ENCODE assay signal across 24 cellular contexts in the genomic region with DNA sequence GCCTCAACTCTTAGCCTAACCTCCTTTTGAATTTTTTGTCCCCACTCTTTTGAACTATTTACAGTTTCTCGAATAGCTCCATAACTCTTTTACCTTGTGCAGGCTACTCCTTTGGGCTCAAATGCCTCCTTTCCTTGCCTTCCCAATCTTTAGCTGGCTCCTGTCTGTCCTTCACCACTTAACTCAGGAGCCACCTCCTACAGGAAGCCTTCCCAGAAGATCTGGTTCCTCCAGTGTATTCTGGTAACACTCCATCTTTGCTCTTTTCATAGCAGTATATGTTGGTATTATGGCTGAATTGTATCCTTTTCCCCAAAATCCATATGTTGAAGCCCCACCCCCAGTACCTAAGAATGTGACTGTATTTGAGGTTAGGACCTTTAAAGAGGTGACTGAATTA. TPM values are rescaled to one million over a fixed set of nuclear protein-coding genes. Genes with fewer than 3 reads are reported as not detected.
DNase-seq lines count a peak whose midpoint lies in the region; ATAC-seq, FAIRE-seq and TF ChIP-seq lines count a peak whose summit lies in the region.
"Had no signal": no experiment of that assay in that cellular context is flagged by ENCODE, and none has a peak within 500 bp of the region (broad histone marks: within the 10 kb centered on the region; RNA-seq: fewer than 3 reads in every experiment).

No MANE protein-coding gene starts in this region.

- no peaks in the 10 kb centered on the region for H3K9me1 ChIP-seq in K562 (ENCODE audit: control insufficient read depth, insufficient read depth, low read length)

- ATAC-seq in A549: no peak
- no peak for ATAC-seq in WTC11
- ATAC-seq in K562: no peak
- no peak for ATAC-seq in stimulated activated effector memory CD8-positive, alpha-beta T cell treated with anti-CD3 and anti-CD28 coated beads, Interleukin-12 subunit alpha, Interleukin-12 subunit beta, amount 100 ng/mL, for 72 hours
- ATAC-seq: CD8-positive, alpha-beta T cell had no signal

- peaks cover 6% of the 10 kb centered on the region for H3K27me3 Mint-ChIP-seq in WTC11 (ENCODE audit: low read depth)
- H3K27me3 Mint-ChIP-seq in MCF 10A (ENCODE audit: insufficient read depth, unreplicated experiment): peaks cover 41% of the 10 kb centered on the region
- H3K27me3 Mint-ChIP-seq: B cell; CD4-positive, alpha-beta T cell had no signal

- CTCF ChIA-PET in A549 (lab: Yijun Ruan, JAX): interaction anchor here (1.2 to 13.5 kb wide), 4 partner anchors 9 to 144 kb away, joined by 3 to 272 read pairs (median 21); partner anchors contain the start of gene MIF4GD
- CTCF ChIA-PET in WTC11 (lab: Charles Lee): interaction anchor here (0.5 to 3.7 kb wide), 4 partner anchors 10 to 174 kb away, joined by 4 to 32 read pairs (median 4); partner anchors contain the start of genes MIF4GD and SLC25A19
- CTCF ChIA-PET in K562 (lab: Yijun Ruan, JAX; ENCODE audit: low intra/inter-chr PET ratio): interaction anchor here (1.0 to 1.4 kb wide), 2 partner anchors 153 to 174 kb away, joined by 3 to 4 read pairs; partner anchors contain the start of gene GGA3
- CTCF ChIA-PET in HEK293T (lab: Yijun Ruan, JAX): interaction anchor here (1.5 kb wide), 1 partner anchor 143 kb away, joined by 4 read pairs; the partner anchor contains the start of gene MIF4GD
- CTCF ChIA-PET in MCF 10A (lab: Yijun Ruan, JAX): interaction anchor here (0.7 to 1.2 kb wide), 2 partner anchors 20 to 93 kb away, joined by 3 to 4 read pairs; no protein-coding TSS in a partner anchor

- H3K27ac Mint-ChIP-seq in WTC11 (peak overlapping the region; percentile 72), MCF 10A (ENCODE audit: low read depth, unreplicated experiment) (no peak overlapping the region)
- peak overlapping the region; percentile 32 for H3K27ac Mint-ChIP-seq in stimulated activated effector memory CD8-positive, alpha-beta T cell treated with anti-CD3 and anti-CD28 coated beads, Interleukin-12 subunit alpha, Interleukin-12 subunit beta, amount 100 ng/mL, for 72 hours
- H3K27ac Mint-ChIP-seq: B cell; CD4-positive, alpha-beta T cell; CD8-positive, alpha-beta T cell had no signal

- H3K4me3 Mint-ChIP-seq in WTC11 (no peak overlapping the region), MCF 10A (ENCODE audit: unreplicated experiment) (no peak overlapping the region)
- H3K4me3 Mint-ChIP-seq in stimulated activated effector memory CD8-positive, alpha-beta T cell treated with anti-CD3 and anti-CD28 coated beads, Interleukin-12 subunit alpha, Interleukin-12 subunit beta, amount 100 ng/mL, for 72 hours: no peak overlapping the region
- H3K4me3 Mint-ChIP-seq: B cell; CD4-positive, alpha-beta T cell; CD8-positive, alpha-beta T cell had no signal

- H3K4me1 ChIP-seq in A549: no peaks in the 10 kb centered on the region
- no peaks in the 10 kb centered on the region for H3K4me1 ChIP-seq in K562 (replicated peaks in 1 of 2; ENCODE audit: control insufficient read depth in 2 of 2, insufficient read depth in 2 of 2, low read length in 2 of 2)

- H3K4me1 Mint-ChIP-seq in WTC11 (peaks cover 7% of the 10 kb centered on the region), MCF 10A (ENCODE audit: insufficient read depth, unreplicated experiment) (peaks cover 11% of the 10 kb centered on the region)
- peaks cover 21% of the 10 kb centered on the region for H3K4me1 Mint-ChIP-seq in stimulated activated effector memory CD8-positive, alpha-beta T cell treated with anti-CD3 and anti-CD28 coated beads, Interleukin-12 subunit alpha, Interleukin-12 subunit beta, amount 100 ng/mL, for 72 hours

- TF ChIP-seq CTCF in A549 (IDR thresholded peaks at IDR 0.05) (no peak), WTC11 (IDR thresholded peaks at IDR 0.05) (no peak), K562 (IDR thresholded peaks at IDR 0.05 in 2 of 3, conservative IDR thresholded peaks at IDR 0.05 in 1 of 3; ENCODE audit: insufficient read depth in 2 of 3, low read depth in 1 of 3, low read length in 3 of 3) (no peak), foreskin fibroblast (IDR thresholded peaks at IDR 0.05; ENCODE audit: low read depth, low read length) (no peak), MCF 10A (IDR thresholded peaks at IDR 0.05; ENCODE audit: unreplicated experiment) (no peak)

- POLR2A ChIA-PET in A549 (lab: Yijun Ruan, JAX) (no interaction called here), WTC11 (lab: Charles Lee) (interaction anchor here (0.5 kb wide), 1 partner anchor 245 kb away, joined by 4 read pairs; no protein-coding TSS in a partner anchor), K562 (lab: Yijun Ruan, JAX) (interaction anchor here (1.4 kb wide), 1 partner anchor 11 kb away, joined by 5 read pairs; no protein-coding TSS in a partner anchor), HEK293T (lab: Yijun Ruan, JAX) (no interaction called here), MCF 10A (lab: Yijun Ruan, JAX) (interaction anchor here (0.6 kb wide), 1 partner anchor 78 kb away, joined by 6 read pairs; no protein-coding TSS in a partner anchor)

- H3K27me3 ChIP-seq in K562 (ENCODE audit: control insufficient read depth in 2 of 2, insufficient read depth in 2 of 2, low read length in 2 of 2): peaks cover 0 to 9% of the 10 kb centered on the region in 2 experiments; a peak in 1 of 5 replicates
- H3K27me3 ChIP-seq: BLaER1 treated with 17β-estradiol and CSF1 and Interleukin-3, amounts not matched to agents 10 nM and 100 nM had no signal

- H3K36me3 ChIP-seq in K562 (ENCODE audit: control insufficient read depth, insufficient read depth, low read length): no peaks in the 10 kb centered on the region
- H3K36me3 ChIP-seq: BLaER1 treated with 17β-estradiol and CSF1 and Interleukin-3, amounts not matched to agents 10 nM and 100 nM had no signal

- no peak overlapping the region for H3K9ac ChIP-seq in K562 (ENCODE audit: insufficient read depth in 1 of 2, low read depth in 2 of 2, low read length in 2 of 2)

- H3K27ac ChIP-seq in A549 (no peak overlapping the region), K562 (ENCODE audit: extremely low read depth, low read depth, low read length) (no peak overlapping the region)
- H3K27ac ChIP-seq: C4-2B had no signal

- H3K79me2 ChIP-seq in K562 (ENCODE audit: control insufficient read depth, insufficient read depth, low read length): no peaks in the 10 kb centered on the region

- H4K20me1 ChIP-seq in K562 (replicated peaks; ENCODE audit: control insufficient read depth, insufficient read depth, low read length): no peaks in the 10 kb centered on the region
- H4K20me1 ChIP-seq: BLaER1 treated with 17β-estradiol and CSF1 and Interleukin-3, amounts not matched to agents 10 nM and 100 nM had no signal

- H3K9me3 Mint-ChIP-seq in WTC11 (no peaks in the 10 kb centered on the region), MCF 10A (ENCODE audit: unreplicated experiment) (no peaks in the 10 kb centered on the region)
- no peaks in the 10 kb centered on the region for H3K9me3 Mint-ChIP-seq in stimulated activated effector memory CD8-positive, alpha-beta T cell treated with anti-CD3 and anti-CD28 coated beads, Interleukin-12 subunit alpha, Interleukin-12 subunit beta, amount 100 ng/mL, for 72 hours
- H3K9me3 Mint-ChIP-seq: CD4-positive, alpha-beta T cell; CD8-positive, alpha-beta T cell had no signal

- no peaks in the 10 kb centered on the region for H3K36me3 Mint-ChIP-seq in WTC11
- H3K36me3 Mint-ChIP-seq in stimulated activated effector memory CD8-positive, alpha-beta T cell treated with anti-CD3 and anti-CD28 coated beads, Interleukin-12 subunit alpha, Interleukin-12 subunit beta, amount 100 ng/mL, for 72 hours: no peaks in the 10 kb centered on the region
- H3K36me3 Mint-ChIP-seq in MCF 10A (ENCODE audit: insufficient read depth, unreplicated experiment): no peaks in the 10 kb centered on the region
- H3K36me3 Mint-ChIP-seq: CD8-positive, alpha-beta T cell had no signal

- H3K9me3 ChIP-seq in A549: no peaks in the 10 kb centered on the region
- no peaks in the 10 kb centered on the region for H3K9me3 ChIP-seq in K562 (replicated peaks; ENCODE audit: control insufficient read depth, insufficient read depth, low read depth, low read length)
- H3K9me3 ChIP-seq: BLaER1 treated with 17β-estradiol and CSF1 and Interleukin-3, amounts not matched to agents 10 nM and 100 nM; Caco-2 had no signal

- TF ChIP-seq RAD21 in A549 (conservative IDR thresholded peaks at IDR 0.05 in 1 of 2, IDR thresholded peaks at IDR 0.05 in 1 of 2) (no peak), K562 (CRISPR knock-in tag; conservative IDR thresholded peaks at IDR 0.05 in 1 of 2, IDR thresholded peaks at IDR 0.05 in 1 of 2) (no peak)

- 7% methylated on average over 1 of the region's 1 CpG for WGBS in A549 (ENCODE audit: missing lambda C conversion rate)
- 8% methylated on average over 1 of the region's 1 CpG for WGBS in K562 (ENCODE audit: insufficient coverage, low coverage, missing lambda C conversion rate)

- H3K4me3 ChIP-seq in A549: no peak overlapping the region
- no peak overlapping the region for H3K4me3 ChIP-seq in K562
- no peak overlapping the region for H3K4me3 ChIP-seq in foreskin fibroblast (ENCODE audit: low read depth in 1 of 2, low read length in 2 of 2)
- H3K4me3 ChIP-seq: BLaER1 treated with 17β-estradiol and CSF1 and Interleukin-3, amounts not matched to agents 10 nM and 100 nM had no signal

- no peak overlapping the region for H2AFZ ChIP-seq in K562 (ENCODE audit: low read depth, low read length)

- TF ChIP-seq EP300 in A549 (IDR thresholded peaks at IDR 0.05) (no peak), K562 (IDR thresholded peaks at IDR 0.05; ENCODE audit: low read length) (no peak)

- in situ Hi-C loops in K562 (cut with MboI): loop anchor here (5.0 to 10.0 kb wide), 3 partner anchors 102 to 300 kb away; partner anchors contain the start of genes GGA3 and MRPS7

- DNase-seq in A549 (ENCODE audit: low read depth in 1 of 2, low spot score in 1 of 2) (no peak), WTC11 (ENCODE audit: low spot score) (no peak), K562 (ENCODE audit: extremely low read depth in 1 of 4, low spot score in 3 of 4) (no peak), HEK293T (ENCODE audit: extremely low spot score) (no peak), foreskin fibroblast (no peak), MCF 10A (ENCODE audit: unreplicated experiment) (no peak), occipital lobe (lab: John Stamatoyannopoulos, UW) (no peak)
- no peak for DNase-seq in stimulated activated effector memory CD8-positive, alpha-beta T cell treated with anti-CD3 and anti-CD28 coated beads, Interleukin-12 subunit alpha, Interleukin-12 subunit beta, amount 100 ng/mL, for 72 hours (ENCODE audit: low spot score in 2 of 2)
- DNase-seq: 8988T; AML-193; Caco-2; Calu3; CD4-positive, alpha-beta T cell; CD8-positive, alpha-beta T cell; DMS79 treated with DMSO at 0.1 percent for 48 hours; GF-D8 had no signal

- no peak for TF ChIP-seq POLR2A in A549 (IDR thresholded peaks at IDR 0.05; ENCODE audit: low read length)
- TF ChIP-seq POLR2A in K562 (conservative IDR thresholded peaks at IDR 0.05): no peak

- BruUV-seq in K562 (replicated peaks; lab: Mats Ljungman, UMichigan): no TSS peak
- no TSS peak for BruUV-seq in MCF 10A (replicated peaks; lab: Mats Ljungman, UMichigan)

- intact Hi-C loops in K562 (cut with micrococcal nuclease) (no loop called here), MCF 10A (cut with micrococcal nuclease) (loop anchor here (5.0 kb wide), 1 partner anchor 302 kb away; no protein-coding TSS in a partner anchor)

- no peak overlapping the region for H3K4me2 ChIP-seq in A549
- H3K4me2 ChIP-seq in K562 (ENCODE audit: insufficient read depth, low read length): no peak overlapping the region

- FAIRE-seq in A549 (lab: Jason Lieb, UNC) (no peak), K562 (lab: Jason Lieb, UNC) (no peak)
- FAIRE-seq: A204.1, D721Med, G401.6, GM12891, GM19239 had no signal

RNA-seq across cellular contexts. Expression of gene GRB2, which starts 9.0 kb away (rescaled TPM):
- polyA plus RNA-seq in A549 (2011; rRNA removed) (87.5 and 91.4 TPM in 2 replicates), A549 (2017; fragmentation: RNase III; extraction: RNeasy Plus Mini Kit Qiagen cat#74134 plus additional on column Dnase treatment) (89.0 to 91.9 TPM (median 90.1 TPM) in 3 replicates), K562 (2011; rRNA removed) (66.8 and 136 TPM in 2 replicates), K562 (2014; fragmentation: Illumina TruSeq; extraction: Trizol) (83.5 and 84.8 TPM in 2 replicates), K562 (2014; fragmentation: Nextera tagmentation; extraction: Ambion mirVana) (10 to 100 TPM; 57.2 to 69.1 TPM), K562 (2014; rRNA removed) (85.2 and 95.1 TPM in 2 replicates)
- polyA plus RNA-seq in A549 (2012; cell fraction: cytosol; rRNA removed): 88.8 and 101 TPM in 2 replicates
- polyA plus RNA-seq in A549 (2012; cell fraction: nucleus; rRNA removed): 106 and 120 TPM in 2 replicates
- 33.3 and 40.5 TPM in 2 replicates for polyA minus RNA-seq in A549 (2011; rRNA and poly(A)+ RNA removed)
- total RNA-seq in WTC11 (2021) (82.9 to 93.3 TPM (median 92.6 TPM) in 3 replicates), K562 (2014; rRNA removed) (107 and 125 TPM in 2 replicates), K562 (2014; rRNA removed; fragmentation: Illumina TruSeq; extraction: Trizol) (65.3 and 79.9 TPM in 2 replicates), K562 (2015; rRNA removed; fragmentation: Illumina TruSeq; extraction: Trizol) (70.5 and 74.3 TPM in 2 replicates), K562 (2021) (113 and 115 TPM in 2 replicates), MCF 10A (2022) (67.1 and 74.6 TPM in 2 replicates), occipital lobe (125 TPM)
- 67.9 and 104 TPM in 2 replicates for total RNA-seq in K562 (2011; cell fraction: chromatin; rRNA removed; ENCODE audit: low replicate concordance)
- total RNA-seq in K562 (2011; cell fraction: nucleolus; rRNA removed): 72.2 and 76.5 TPM in 2 replicates
- total RNA-seq in K562 (2011; cell fraction: nucleoplasm; rRNA removed): 69.3 and 101 TPM in 2 replicates
- polyA plus RNA-seq in K562 (2011; cell fraction: cytosol; rRNA removed): 92.1 and 93.8 TPM in 2 replicates
- polyA plus RNA-seq in K562 (2011; cell fraction: nucleus; rRNA removed): 20.1 and 22.1 TPM in 2 replicates
- polyA plus RNA-seq in K562 (2012): 69.8 and 89.1 TPM in 2 replicates
- 32.5 and 47.6 TPM in 2 replicates for polyA minus RNA-seq in K562 (2011; rRNA and poly(A)+ RNA removed)
- 20.9 and 32.6 TPM in 2 replicates for polyA minus RNA-seq in K562 (2011; cell fraction: cytosol; rRNA and poly(A)+ RNA removed)
- polyA minus RNA-seq in K562 (2011; cell fraction: nucleus; rRNA and poly(A)+ RNA removed): 18.7 and 28.4 TPM in 2 replicates

RNA-seq across cellular contexts. Expression of gene TMEM94, which starts 41.9 kb away (rescaled TPM):
- 30.5 and 42.7 TPM in 2 replicates for polyA plus RNA-seq in A549 (2011; rRNA removed)
- polyA plus RNA-seq in A549 (2012; cell fraction: cytosol; rRNA removed): 78.2 and 99.5 TPM in 2 replicates
- polyA plus RNA-seq in A549 (2012; cell fraction: nucleus; rRNA removed): 407 and 498 TPM in 2 replicates
- 50.0 to 64.9 TPM (median 63.8 TPM) in 3 replicates for polyA plus RNA-seq in A549 (2017; fragmentation: RNase III; extraction: RNeasy Plus Mini Kit Qiagen cat#74134 plus additional on column Dnase treatment)
- 56.2 and 73.8 TPM in 2 replicates for polyA minus RNA-seq in A549 (2011; rRNA and poly(A)+ RNA removed)
- total RNA-seq in WTC11 (2021): 64.7 to 76.9 TPM (median 68.6 TPM) in 3 replicates
- 116 and 363 TPM in 2 replicates for total RNA-seq in K562 (2011; cell fraction: chromatin; rRNA removed; ENCODE audit: low replicate concordance)
- 190 and 220 TPM in 2 replicates for total RNA-seq in K562 (2011; cell fraction: nucleolus; rRNA removed)
- 137 and 149 TPM in 2 replicates for total RNA-seq in K562 (2011; cell fraction: nucleoplasm; rRNA removed)
- 13.5 and 20.4 TPM in 2 replicates for total RNA-seq in K562 (2014; rRNA removed)
- total RNA-seq in K562 (2014; rRNA removed; fragmentation: Illumina TruSeq; extraction: Trizol): 6.5 and 10.0 TPM in 2 replicates
- 14.4 and 17.2 TPM in 2 replicates for total RNA-seq in K562 (2015; rRNA removed; fragmentation: Illumina TruSeq; extraction: Trizol)
- 32.8 and 42.1 TPM in 2 replicates for total RNA-seq in K562 (2021)
- 15.7 and 53.7 TPM in 2 replicates for polyA plus RNA-seq in K562 (2011; rRNA removed)
- 33.2 and 34.4 TPM in 2 replicates for polyA plus RNA-seq in K562 (2011; cell fraction: cytosol; rRNA removed)
- 322 and 398 TPM in 2 replicates for polyA plus RNA-seq in K562 (2011; cell fraction: nucleus; rRNA removed)
- 42.5 and 69.5 TPM in 2 replicates for polyA plus RNA-seq in K562 (2012)
- 48.1 and 55.6 TPM in 2 replicates for polyA plus RNA-seq in K562 (2014; fragmentation: Illumina TruSeq; extraction: Trizol)
- 1 to 10 TPM in 1 of 2 experiments, under 1 TPM in 1; 0.35 to 1.6 TPM for polyA plus RNA-seq in K562 (2014; fragmentation: Nextera tagmentation; extraction: Ambion mirVana)
- polyA plus RNA-seq in K562 (2014; rRNA removed): 26.1 and 31.4 TPM in 2 replicates
- 11.4 and 20.1 TPM in 2 replicates for polyA minus RNA-seq in K562 (2011; rRNA and poly(A)+ RNA removed)
- polyA minus RNA-seq in K562 (2011; cell fraction: cytosol; rRNA and poly(A)+ RNA removed): 28.0 and 36.5 TPM in 2 replicates
- 74.6 and 97.4 TPM in 2 replicates for polyA minus RNA-seq in K562 (2011; cell fraction: nucleus; rRNA and poly(A)+ RNA removed)
- 42.8 and 46.5 TPM in 2 replicates for total RNA-seq in MCF 10A (2022)
- 25.4 TPM for total RNA-seq in occipital lobe

Comparison
In these comparisons a context has a peak if more than half of its experiments do, and no peak if none do; other contexts are left out.
1. POLR2A ChIA-PET loops: an anchor here in WTC11 (0.5 kb wide), K562 (1.4 kb wide) and MCF 10A (0.6 kb wide); none called in A549 and HEK293T.